10 cellular contexts compared by ENCODE assay signal in the genomic region with DNA sequence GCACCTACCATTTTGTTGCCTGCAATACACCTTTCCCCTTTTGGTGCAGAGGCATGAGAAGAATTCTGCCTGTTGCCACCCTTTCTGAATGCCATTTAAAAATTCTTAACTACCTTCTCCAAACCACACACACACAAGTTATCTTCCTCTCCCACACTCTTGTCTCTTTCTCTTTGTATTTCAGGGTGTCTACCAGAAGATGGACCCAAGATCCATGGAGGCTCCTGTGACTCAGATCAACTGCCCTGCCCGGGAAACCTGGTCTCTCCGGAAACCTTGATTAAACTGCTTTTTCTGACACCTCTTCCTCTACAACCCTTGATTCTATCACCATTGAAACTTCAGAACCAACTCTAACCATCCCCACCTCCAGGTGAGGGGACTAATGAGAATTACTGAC. TPM values are rescaled to one million over a fixed set of nuclear protein-coding genes. Genes with fewer than 3 reads are reported as not detected.
A peak's percentile ranks its signal among the peaks of the same experiment; 100 is the strongest.
DNase-seq lines count a peak whose midpoint lies in the region; ATAC-seq, FAIRE-seq and TF ChIP-seq lines count a peak whose summit lies in the region.
"Had no signal": no experiment of that assay in that cellular context is flagged by ENCODE, and none has a peak within 500 bp of the region (broad histone marks: within the 10 kb centered on the region; RNA-seq: fewer than 3 reads in every experiment).

No MANE protein-coding gene starts in this region.

- H3K27me3 ChIP-seq in AG04450 (ENCODE audit: control insufficient read depth, insufficient read depth, low read length) = no peaks in the 10 kb centered on the region

- TF ChIP-seq CTCF in AG04450 (IDR thresholded peaks at IDR 0.05; ENCODE audit: low read depth, low read length) = peak; percentile 30
- TF ChIP-seq CTCF in GM12872 (IDR thresholded peaks at IDR 0.05; ENCODE audit: insufficient read depth, low read depth, low read length) = 0 out of 3 replicates have a peak, but pooled peaks have one; percentile 23
- peak; percentile 40 for TF ChIP-seq CTCF in foreskin fibroblast (IDR thresholded peaks at IDR 0.05; ENCODE audit: low read depth, low read length)

- no peak for FAIRE-seq in GM19239 (lab: Jason Lieb, UNC)

- H3K9me3 ChIP-seq in AG04450 (ENCODE audit: control insufficient read depth, insufficient read depth, low read length) = no peaks in the 10 kb centered on the region

- POLR2A ChIA-PET in AG04450 (lab: Yijun Ruan, JAX) = interaction anchor here (0.7 kb wide), 1 partner anchor 159 kb away, joined by 14 read pairs; no protein-coding TSS in a partner anchor

- CTCF ChIA-PET in AG04450 (lab: Charles Lee) = no interaction called here

- ATAC-seq in GM18498 (IDR thresholded peaks at IDR 0.05; ENCODE audit: unreplicated experiment) = no peak

- no peak overlapping the region for H3K27ac ChIP-seq in AG04450 (ENCODE audit: low read depth, low read length)

- H3K4me3 ChIP-seq in AG04450 (ENCODE audit: low read depth, low read length) = no peak overlapping the region
- H3K4me3 ChIP-seq in foreskin fibroblast (ENCODE audit: low read depth in 1 of 2, low read length in 2 of 2) = no peak overlapping the region
- H3K4me3 ChIP-seq: lung had no signal

- DNase-seq in AG04450 (ENCODE audit: low read depth, low spot score) (no peak), SW480 (ENCODE audit: low spot score) (peak; percentile 50), foreskin fibroblast (peak in 1 of 2 donors; percentile 62), D341Med (ENCODE audit: low spot score) (no peak), GM19239 (ENCODE audit: insufficient read length, low spot score) (no peak)
- no peak for DNase-seq in stimulated activated CD4-positive, alpha-beta T cell treated with anti-CD3 and anti-CD28 coated beads, Interleukin-2, amount 100 ng/mL, for 24 hours
- DNase-seq: amygdala had no signal

RNA-seq across cellular contexts. Expression of gene TARS2, which starts 2.4 kb away (rescaled TPM):
- 14.5 and 14.6 TPM in 2 replicates for polyA plus RNA-seq in AG04450 (2011; rRNA removed)
- polyA minus RNA-seq in AG04450 (2011; rRNA and poly(A)+ RNA removed) = 19.6 and 22.8 TPM in 2 replicates

RNA-seq across cellular contexts. Expression of gene ECM1, which starts 23.0 kb away (rescaled TPM):
- polyA plus RNA-seq in AG04450 (2011; rRNA removed) = 122 and 163 TPM in 2 replicates
- 55.8 and 69.9 TPM in 2 replicates for polyA minus RNA-seq in AG04450 (2011; rRNA and poly(A)+ RNA removed)

RNA-seq across cellular contexts. Expression of gene FALEC, which starts 30.7 kb away (rescaled TPM):
- polyA plus RNA-seq in AG04450 (2011; rRNA removed) = not detected in 2 replicates
- not detected in 2 replicates for polyA minus RNA-seq in AG04450 (2011; rRNA and poly(A)+ RNA removed)
